In the genomic region with DNA sequence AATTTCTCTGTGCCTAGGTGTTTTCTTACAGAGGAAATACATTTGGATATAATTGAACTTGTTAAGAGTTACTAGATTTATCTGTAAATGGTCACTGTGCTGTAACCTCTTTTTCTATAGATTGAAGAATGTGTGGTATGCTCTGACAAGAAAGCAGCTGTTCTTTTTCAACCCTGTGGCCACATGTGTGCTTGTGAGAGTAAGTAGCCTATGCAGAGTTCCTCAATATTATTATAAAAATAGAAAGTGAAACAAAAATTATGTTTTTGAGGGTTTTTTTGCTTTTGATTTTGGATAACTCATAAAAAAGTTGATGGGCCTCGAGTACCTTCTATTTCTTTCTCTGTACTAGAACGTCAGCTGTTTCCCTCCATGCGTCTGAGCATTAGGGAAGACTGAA, we compare ENCODE assay signal across 10 cellular contexts.
A peak's percentile ranks its signal among the peaks of the same experiment; 100 is the strongest.
DNase-seq lines count a peak whose midpoint lies in the region; ATAC-seq and TF ChIP-seq lines count a peak whose summit lies in the region.
"Had no signal": no experiment of that assay in that cellular context is flagged by ENCODE, and none has a peak within 500 bp of the region (broad histone marks: within the 10 kb centered on the region; RNA-seq: fewer than 3 reads in every experiment).

No MANE protein-coding gene starts in this region.

- peak; percentile 93 for ATAC-seq in GM18511 (IDR thresholded peaks at IDR 0.05; ENCODE audit: unreplicated experiment)
- ATAC-seq in GM21528 (IDR thresholded peaks at IDR 0.05; ENCODE audit: low FRiP score, unreplicated experiment), result peak; percentile 91
- ATAC-seq in HG03469 (IDR thresholded peaks at IDR 0.05; ENCODE audit: unreplicated experiment), result peak; percentile 78

- TF ChIP-seq POLR2A in lower leg skin (IDR thresholded peaks at IDR 0.05), result no peak

- peak; percentile 45 for DNase-seq in left kidney (ENCODE audit: low read depth, low spot score)
- DNase-seq in lower leg skin (ENCODE audit: low spot score in 2 of 2), result no peak
- DNase-seq in head of caudate nucleus, result no peak
- no peak for DNase-seq in stimulated activated CD4-positive, alpha-beta T cell treated with anti-CD3 and anti-CD28 coated beads, Interleukin-4, amount 100 ng/mL, for 1 hour
- DNase-seq in activated CD4-positive, alpha-beta T cell treated with anti-CD3 and anti-CD28 coated beads, Interleukin-2, amount 50 U/mL, for 4 hours, result no peak
- DNase-seq: activated T-cell treated with anti-CD3 and anti-CD28 coated beads, Interleukin-2, amount 50 U/mL, for 1 hour had no signal

- WGBS in lower leg skin, 2 donors, result 72 to 75% methylated on average over 3 of the region's 3 CpGs

- no peak for TF ChIP-seq CTCF in lower leg skin (IDR thresholded peaks at IDR 0.05)

- intact Hi-C loops in lower leg skin (cut with DNase I; ENCODE audit: low total_unique reads) (no loop called here), head of caudate nucleus (cut with DNase I) (loop anchor here (10.0 kb wide), 1 partner anchor 218 kb away; no protein-coding TSS in a partner anchor)

- no peak overlapping the region for H3K4me3 ChIP-seq in lower leg skin (ENCODE audit: low read depth, poor library complexity, severe bottlenecking)
- H3K4me3 ChIP-seq: hepatocyte had no signal
